16 cellular contexts compared by ENCODE assay signal in the genomic region with DNA sequence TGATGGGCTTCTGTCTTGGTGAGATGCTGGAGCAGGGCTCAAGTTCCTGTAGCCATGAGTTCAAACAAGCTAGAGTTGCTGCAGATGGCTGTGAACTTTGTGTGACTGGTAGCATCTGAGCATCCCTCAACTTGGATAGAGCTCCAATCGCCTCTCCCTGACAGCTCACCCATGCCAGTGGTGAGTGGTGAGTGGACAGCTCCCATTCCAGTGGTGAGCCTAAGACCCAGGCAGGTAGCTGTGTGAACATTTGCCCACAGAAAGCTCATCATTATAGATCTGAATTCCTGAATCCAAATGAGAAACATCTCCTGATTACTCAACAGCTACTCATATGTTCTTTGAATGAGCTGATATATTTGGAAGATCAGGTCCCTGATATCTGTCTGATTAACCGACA. TPM values are rescaled to one million over a fixed set of nuclear protein-coding genes. Genes with fewer than 3 reads are reported as not detected.
A peak's percentile ranks its signal among the peaks of the same experiment; 100 is the strongest.
DNase-seq lines count a peak whose midpoint lies in the region; ATAC-seq and TF ChIP-seq lines count a peak whose summit lies in the region.
"Had no signal": no experiment of that assay in that cellular context is flagged by ENCODE, and none has a peak within 500 bp of the region (broad histone marks: within the 10 kb centered on the region; RNA-seq: fewer than 3 reads in every experiment).

No MANE protein-coding gene starts in this region.

- no peaks in the 10 kb centered on the region for H3K27me3 ChIP-seq in foreskin keratinocyte

- H3K4me3 Mint-ChIP-seq in stimulated activated naive CD8-positive, alpha-beta T cell treated with anti-CD3 and anti-CD28 coated beads, Interleukin-15, amount 100 ng/mL, for 72 hours: no peak overlapping the region
- H3K4me3 Mint-ChIP-seq in activated naive CD4-positive, alpha-beta T cell treated with anti-CD3 and anti-CD28 coated beads, Interleukin-2, amount 10 ng/mL, durations not matched to agents 7 days and 5 days: no peak overlapping the region
- H3K4me3 Mint-ChIP-seq: CD4-positive, alpha-beta memory T cell; H9 had no signal

- no peaks in the 10 kb centered on the region for H3K27me3 Mint-ChIP-seq in stimulated activated naive CD8-positive, alpha-beta T cell treated with anti-CD3 and anti-CD28 coated beads, Interleukin-15, amount 100 ng/mL, for 72 hours
- peaks cover 19% of the 10 kb centered on the region for H3K27me3 Mint-ChIP-seq in activated naive CD4-positive, alpha-beta T cell treated with anti-CD3 and anti-CD28 coated beads, Interleukin-2, amount 10 ng/mL, durations not matched to agents 7 days and 5 days

- H3K27ac Mint-ChIP-seq in stimulated activated naive CD8-positive, alpha-beta T cell treated with anti-CD3 and anti-CD28 coated beads, Interleukin-15, amount 100 ng/mL, for 72 hours: no peak overlapping the region
- no peak overlapping the region for H3K27ac Mint-ChIP-seq in activated naive CD4-positive, alpha-beta T cell treated with anti-CD3 and anti-CD28 coated beads, Interleukin-2, amount 10 ng/mL, durations not matched to agents 7 days and 5 days
- H3K27ac Mint-ChIP-seq: CD4-positive, alpha-beta memory T cell; H9 had no signal

- no peaks in the 10 kb centered on the region for H3K36me3 Mint-ChIP-seq in activated naive CD4-positive, alpha-beta T cell treated with anti-CD3 and anti-CD28 coated beads, Interleukin-2, amount 10 ng/mL, durations not matched to agents 7 days and 5 days
- H3K36me3 Mint-ChIP-seq: CD4-positive, alpha-beta memory T cell had no signal

- TF ChIP-seq CTCF in foreskin keratinocyte (conservative IDR thresholded peaks at IDR 0.05): no peak

- TF ChIP-seq EP300 in Ishikawa (IDR thresholded peaks at IDR 0.05; ENCODE audit: borderline replicate concordance): no peak

- CTCF ChIA-PET in activated naive CD4-positive, alpha-beta T cell treated with anti-CD3 and anti-CD28 coated beads, Interleukin-2, amount 10 ng/mL, durations not matched to agents 7 days and 5 days (lab: Charles Lee): interaction anchor here (1.0 to 1.4 kb wide), 3 partner anchors 22 to 366 kb away, joined by 3 read pairs; a partner anchor contains a TSS

- TF ChIP-seq RAD21 in Ishikawa (IDR thresholded peaks at IDR 0.05; ENCODE audit: low read depth): no peak

- no peaks in the 10 kb centered on the region for H3K9me3 Mint-ChIP-seq in stimulated activated naive CD8-positive, alpha-beta T cell treated with anti-CD3 and anti-CD28 coated beads, Interleukin-15, amount 100 ng/mL, for 72 hours
- no peaks in the 10 kb centered on the region for H3K9me3 Mint-ChIP-seq in activated naive CD4-positive, alpha-beta T cell treated with anti-CD3 and anti-CD28 coated beads, Interleukin-2, amount 10 ng/mL, durations not matched to agents 7 days and 5 days
- H3K9me3 Mint-ChIP-seq: CD4-positive, alpha-beta memory T cell; H9 had no signal

- H3K27ac ChIP-seq in foreskin keratinocyte: no peak overlapping the region

- ATAC-seq in stimulated activated naive CD8-positive, alpha-beta T cell treated with anti-CD3 and anti-CD28 coated beads, Interleukin-15, amount 100 ng/mL, for 72 hours: peak; percentile 37
- ATAC-seq in stimulated activated naive CD8-positive, alpha-beta T cell treated with anti-CD3 and anti-CD28 coated beads, Interleukin-15, Interleukin-2, amounts not matched to agents 100 U/mL and 50 U/mL, for 24 hours: no peak
- ATAC-seq in foreskin keratinocyte: peak; percentile 64
- ATAC-seq: HCT116 had no signal

- no peaks in the 10 kb centered on the region for H3K4me1 Mint-ChIP-seq in stimulated activated naive CD8-positive, alpha-beta T cell treated with anti-CD3 and anti-CD28 coated beads, Interleukin-15, amount 100 ng/mL, for 72 hours
- H3K4me1 Mint-ChIP-seq in activated naive CD4-positive, alpha-beta T cell treated with anti-CD3 and anti-CD28 coated beads, Interleukin-2, amount 10 ng/mL, durations not matched to agents 7 days and 5 days: no peaks in the 10 kb centered on the region
- H3K4me1 Mint-ChIP-seq: CD4-positive, alpha-beta memory T cell had no signal

- no peaks in the 10 kb centered on the region for H3K4me1 ChIP-seq in foreskin keratinocyte

- DNase-seq in stimulated activated naive CD8-positive, alpha-beta T cell treated with anti-CD3 and anti-CD28 coated beads, Interleukin-15, amount 100 ng/mL, for 72 hours: no peak
- no peak for DNase-seq in stimulated activated naive CD8-positive, alpha-beta T cell treated with anti-CD3 and anti-CD28 coated beads, Interleukin-15, Interleukin-2, amounts not matched to agents 100 U/mL and 50 U/mL, for 24 hours
- DNase-seq in foreskin keratinocyte: peak in 1 of 2 donors; percentile 45
- DNase-seq in activated naive CD4-positive, alpha-beta T cell treated with anti-CD3 and anti-CD28 coated beads, Interleukin-2, amount 10 ng/mL, durations not matched to agents 7 days and 5 days: no peak
- no peak for DNase-seq in superior temporal gyrus (ENCODE audit: extremely low spot score)
- DNase-seq: C1 segment of cervical spinal cord; Calu3; CD4-positive, alpha-beta memory T cell; COR-L47; DMS53; DMS79 treated with DMSO at 0.1 percent for 48 hours; GF-D8; H9 had no signal

TF ChIP-seq in Ishikawa, 13 proteins besides CTCF, POLR2A, EP300 and RAD21:
- no peak for TF ChIP-seq YY1 (IDR thresholded peaks at IDR 0.05; ENCODE audit: low read depth)
- TF ChIP-seq, protein P1, sequence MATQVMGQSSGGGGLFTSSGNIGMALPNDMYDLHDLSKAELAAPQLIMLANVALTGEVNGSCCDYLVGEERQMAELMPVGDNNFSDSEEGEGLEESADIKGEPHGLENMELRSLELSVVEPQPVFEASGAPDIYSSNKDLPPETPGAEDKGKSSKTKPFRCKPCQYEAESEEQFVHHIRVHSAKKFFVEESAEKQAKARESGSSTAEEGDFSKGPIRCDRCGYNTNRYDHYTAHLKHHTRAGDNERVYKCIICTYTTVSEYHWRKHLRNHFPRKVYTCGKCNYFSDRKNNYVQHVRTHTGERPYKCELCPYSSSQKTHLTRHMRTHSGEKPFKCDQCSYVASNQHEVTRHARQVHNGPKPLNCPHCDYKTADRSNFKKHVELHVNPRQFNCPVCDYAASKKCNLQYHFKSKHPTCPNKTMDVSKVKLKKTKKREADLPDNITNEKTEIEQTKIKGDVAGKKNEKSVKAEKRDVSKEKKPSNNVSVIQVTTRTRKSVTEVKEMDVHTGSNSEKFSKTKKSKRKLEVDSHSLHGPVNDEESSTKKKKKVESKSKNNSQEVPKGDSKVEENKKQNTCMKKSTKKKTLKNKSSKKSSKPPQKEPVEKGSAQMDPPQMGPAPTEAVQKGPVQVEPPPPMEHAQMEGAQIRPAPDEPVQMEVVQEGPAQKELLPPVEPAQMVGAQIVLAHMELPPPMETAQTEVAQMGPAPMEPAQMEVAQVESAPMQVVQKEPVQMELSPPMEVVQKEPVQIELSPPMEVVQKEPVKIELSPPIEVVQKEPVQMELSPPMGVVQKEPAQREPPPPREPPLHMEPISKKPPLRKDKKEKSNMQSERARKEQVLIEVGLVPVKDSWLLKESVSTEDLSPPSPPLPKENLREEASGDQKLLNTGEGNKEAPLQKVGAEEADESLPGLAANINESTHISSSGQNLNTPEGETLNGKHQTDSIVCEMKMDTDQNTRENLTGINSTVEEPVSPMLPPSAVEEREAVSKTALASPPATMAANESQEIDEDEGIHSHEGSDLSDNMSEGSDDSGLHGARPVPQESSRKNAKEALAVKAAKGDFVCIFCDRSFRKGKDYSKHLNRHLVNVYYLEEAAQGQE (IDR thresholded peaks at IDR 0.05; ENCODE audit: low read depth): peak; percentile 49

RNA-seq across cellular contexts. Expression of a gene that starts 25.3 kb away (rescaled TPM):
- total RNA-seq in foreskin keratinocyte: 3.1 and 15.4 TPM in 2 replicates
- polyA plus RNA-seq in foreskin keratinocyte: 2.1 and 12.3 TPM in 2 replicates
- total RNA-seq: A172; CD4-positive, alpha-beta memory T cell had no signal
- polyA plus RNA-seq: CD4-positive, alpha-beta memory T cell had no signal
